19 cellular contexts compared by ENCODE assay signal in genomic region chr3:140185375-140185774, GRCh38.
"Had no signal": no experiment of that assay in that cellular context is flagged by ENCODE, and none has a peak within 500 bp of the region (broad histone marks: within the 10 kb centered on the region; RNA-seq: fewer than 3 reads in every experiment).

No MANE protein-coding gene starts in this region.

- H3K4me3 ChIP-seq: cardiac muscle cell, left lung, mucosa of descending colon, sigmoid colon, smooth muscle cell, stomach, transverse colon had no signal

- FAIRE-seq: endothelial cell of umbilical vein had no signal

- H3K9me3 ChIP-seq: left lung, mucosa of descending colon, neutrophil, sigmoid colon, stomach, transverse colon had no signal

- ATAC-seq: left lung; mucosa of descending colon; stimulated activated naive B cell treated with anti-CD40 and anti-IgM and Interleukin-4, amounts not matched to agents 10 μg/mL and 1 μg/mL and 100 μg/mL, for 72 hours had no signal

- H3K4me2 ChIP-seq: smooth muscle cell had no signal

- H3K27me3 ChIP-seq: cardiac muscle cell, left lung, neutrophil, sigmoid colon, stomach, transverse colon had no signal

- H3K4me1 ChIP-seq: left lung had no signal

- DNase-seq: activated CD4-positive, alpha-beta T cell treated with anti-CD3 and anti-CD28 coated beads for 48 hours; activated CD4-positive, alpha-beta T cell treated with anti-CD3 and anti-CD28 coated beads, Interleukin-2, amount 50 U/mL, for 48 hours; activated CD8-positive, alpha-beta memory T cell treated with anti-CD3 and anti-CD28 coated beads for 24 hours; activated effector memory CD4-positive, alpha-beta T cell treated with Interleukin-2 at 50 U/mL for 16 hours; activated naive CD4-positive, alpha-beta T cell treated with Interleukin-2 at 50 U/mL for 16 hours; anterior cingulate cortex; foreskin fibroblast; head of caudate nucleus; left lung; mucosa of descending colon; sigmoid colon; stimulated activated CD4-positive, alpha-beta T cell treated with anti-CD3 and anti-CD28 coated beads, Interleukin-1b, Interleukin-23, amount 100 ng/mL, for 48 hours; stimulated activated naive B cell treated with anti-CD40 and anti-IgM and Interleukin-4, amounts not matched to agents 10 μg/mL and 1 μg/mL and 100 μg/mL, for 72 hours; stomach; transverse colon had no signal

- H3K27ac ChIP-seq: cardiac muscle cell, left lung, neutrophil had no signal

- H3K36me3 ChIP-seq: cardiac muscle cell, left lung, neutrophil, sigmoid colon, stomach, transverse colon had no signal
